In the genomic region with DNA sequence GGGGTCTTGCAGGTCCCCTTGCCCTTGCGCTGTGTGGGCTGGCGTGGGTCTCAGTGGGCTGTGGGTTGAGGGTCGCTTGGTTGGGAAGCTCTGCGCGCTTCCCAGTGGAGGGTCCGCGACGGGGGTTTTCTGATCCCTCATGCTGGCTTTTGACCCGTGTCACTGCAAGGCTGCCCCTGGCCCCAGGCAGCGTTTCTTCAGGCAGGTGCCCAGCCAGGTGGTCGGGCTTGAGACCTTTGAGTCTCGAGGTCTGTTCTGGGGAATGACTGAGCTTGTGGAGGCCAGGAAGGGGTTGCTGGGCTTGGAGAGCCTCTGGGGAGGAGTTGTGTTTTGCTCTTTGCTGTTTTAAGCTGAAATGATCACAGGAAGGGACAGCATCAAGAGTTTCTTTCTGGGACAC, we compare ENCODE assay signal across 9 cellular contexts. TPM values are rescaled to one million over a fixed set of nuclear protein-coding genes. Genes with fewer than 3 reads are reported as not detected.
DNase-seq lines count a peak whose midpoint lies in the region; ATAC-seq, FAIRE-seq and TF ChIP-seq lines count a peak whose summit lies in the region.
"Had no signal": no experiment of that assay in that cellular context is flagged by ENCODE, and none has a peak within 500 bp of the region (broad histone marks: within the 10 kb centered on the region; RNA-seq: fewer than 3 reads in every experiment).

No MANE protein-coding gene starts in this region.

- no peak overlapping the region for H3K18ac ChIP-seq in IMR-90 (ENCODE audit: low read depth, low read length)

- H3K14ac ChIP-seq in IMR-90 (replicated peaks; ENCODE audit: low read depth, low read length), result peak overlapping the region; percentile 52; the same call in 1 of the 2 replicates

- H3K4me1 ChIP-seq in IMR-90 (ENCODE audit: control insufficient read depth, insufficient read depth, low read length) (peaks cover 42% of the 10 kb centered on the region), astrocyte (ENCODE audit: insufficient read depth, low read length) (peaks cover 53% of the 10 kb centered on the region), spleen (peaks cover 87 to 96% (median 94%) of the 10 kb centered on the region in 6 donors)

- peaks cover 99% of the 10 kb centered on the region for H4K20me1 ChIP-seq in IMR-90 (ENCODE audit: insufficient read depth, low read length)
- H4K20me1 ChIP-seq in astrocyte (ENCODE audit: insufficient read depth, low read length), result peaks cover 98% of the 10 kb centered on the region

- no peak overlapping the region; the same call in 2 of the 3 replicates for H2BK15ac ChIP-seq in IMR-90 (ENCODE audit: low read depth, low read length)

- peak overlapping the region; percentile 62 for H3K27ac Mint-ChIP-seq in astrocyte (ENCODE audit: unreplicated experiment)
- peak overlapping the region; percentile 29 to 100 (median 98) for H3K27ac Mint-ChIP-seq in immature natural killer cell

- H3K9me3 Mint-ChIP-seq in astrocyte (ENCODE audit: unreplicated experiment), result no peaks in the 10 kb centered on the region
- peaks cover 0 to 3% (median 0%) of the 10 kb centered on the region in 6 donors for H3K9me3 Mint-ChIP-seq in immature natural killer cell

- POLR2A ChIA-PET in IMR-90 (lab: Charles Lee; ENCODE audit: unreplicated experiment), result no interaction called here

- no peak for TF ChIP-seq RAD21 in IMR-90 (IDR thresholded peaks at IDR 0.05; ENCODE audit: low read length)

- H4K8ac ChIP-seq in IMR-90 (ENCODE audit: low read depth in 2 of 2, low read length in 2 of 2), result no peak overlapping the region

- TF ChIP-seq CTCF in IMR-90 (conservative IDR thresholded peaks at IDR 0.05; ENCODE audit: low read depth, low read length), result no peak
- TF ChIP-seq CTCF in astrocyte (IDR thresholded peaks at IDR 0.05; ENCODE audit: insufficient read depth, low read depth, low read length), result no peak
- TF ChIP-seq CTCF in spleen (IDR thresholded peaks at IDR 0.05 in 8 of 11, conservative IDR thresholded peaks at IDR 0.05 in 3 of 11), result no peak

- TF ChIP-seq POLR2A in IMR-90 (IDR thresholded peaks at IDR 0.05; ENCODE audit: low read depth, low read length), result no peak
- no peak for TF ChIP-seq POLR2A in spleen (IDR thresholded peaks at IDR 0.05)

- H3K56ac ChIP-seq in IMR-90 (ENCODE audit: extremely low read depth, insufficient read depth, low read length), result no peak overlapping the region

- H2BK20ac ChIP-seq in IMR-90 (ENCODE audit: low read depth, low read length), result no peak overlapping the region

- BruUV-seq in IMR-90 (replicated peaks; lab: Mats Ljungman, UMichigan), result no TSS peak

- no peak overlapping the region for H2AK5ac ChIP-seq in IMR-90 (ENCODE audit: low read depth, low read length)

- H3K36me3 ChIP-seq in IMR-90 (ENCODE audit: control insufficient read depth, insufficient read depth, low read length) (peaks cover 6% of the 10 kb centered on the region; the same call in 1 of the 2 replicates), astrocyte (ENCODE audit: insufficient read depth, low read length) (no peaks in the 10 kb centered on the region), spleen (peaks cover 0 to 5% (median 0%) of the 10 kb centered on the region in 6 donors), H7 (replicated peaks; ENCODE audit: control insufficient read depth, insufficient read depth, low read length) (no peaks in the 10 kb centered on the region; the same call in 1 of the 2 replicates)

- peak overlapping the region; percentile 35 for H2AFZ ChIP-seq in IMR-90 (replicated peaks; ENCODE audit: low read length, poor library complexity)
- H2AFZ ChIP-seq in astrocyte (ENCODE audit: low read depth, low read length), result no peak overlapping the region

- H3K4me3 Mint-ChIP-seq in astrocyte (ENCODE audit: unreplicated experiment) (peak overlapping the region; percentile 67), immature natural killer cell (peak overlapping the region; percentile 45 to 91 (median 64))

- H3K23ac ChIP-seq in IMR-90 (ENCODE audit: low read depth, low read length), result peak overlapping the region; percentile 53; the same call in 1 of the 2 replicates

- intact Hi-C loops in IMR-90 (cut with micrococcal nuclease), result loop anchor here (5.0 kb wide), 1 partner anchor 44 kb away; no protein-coding TSS in a partner anchor
- intact Hi-C loops in spleen (cut with DNase I; ENCODE audit: low total_unique reads), result loop anchor here (10.0 kb wide), 1 partner anchor 61 kb away; no protein-coding TSS in a partner anchor

- H3K4me3 ChIP-seq in IMR-90 (ENCODE audit: insufficient read depth, low read depth, low read length), result no peak overlapping the region
- no peak overlapping the region for H3K4me3 ChIP-seq in astrocyte (ENCODE audit: insufficient read depth, low read depth, low read length)
- peak overlapping the region in 5 of 8 donors; percentile 17 to 90 (median 70) for H3K4me3 ChIP-seq in spleen
- H3K4me3 ChIP-seq in H7 (ENCODE audit: insufficient read depth, low read depth, low read length), result no peak overlapping the region

- peaks cover 13% of the 10 kb centered on the region for H3K9me1 ChIP-seq in IMR-90 (ENCODE audit: insufficient read depth, low read length)

- H3K4me2 ChIP-seq in IMR-90 (ENCODE audit: low read depth, low read length), result peak overlapping the region; percentile 58
- H3K4me2 ChIP-seq in astrocyte (ENCODE audit: low read length), result peak overlapping the region; percentile 95

- CTCF ChIA-PET in IMR-90 (lab: Yijun Ruan, JAX), result interaction anchor here (0.6 to 1.2 kb wide), 4 partner anchors 39 to 190 kb away, joined by 3 to 5 read pairs (median 4); partner anchors contain the start of gene FAAP20

- H3K9me3 ChIP-seq in IMR-90 (ENCODE audit: control insufficient read depth, insufficient read depth, low read length) (no peaks in the 10 kb centered on the region), astrocyte (ENCODE audit: insufficient read depth, low read depth, low read length) (no peaks in the 10 kb centered on the region), spleen (no peaks in the 10 kb centered on the region)

- peaks cover 0 to 24% of the 10 kb centered on the region in 2 experiments; a peak in 1 of 4 replicates for H3K79me1 ChIP-seq in IMR-90 (ENCODE audit: low read depth in 1 of 2, low read length in 2 of 2)

- no peak overlapping the region for H4K5ac ChIP-seq in IMR-90 (ENCODE audit: low read depth, low read length)

- FAIRE-seq in astrocyte (lab: Jason Lieb, UNC), result no peak

- H2AK9ac ChIP-seq in IMR-90 (replicated peaks; ENCODE audit: low read depth, low read length, poor library complexity), result peak overlapping the region; percentile 62

- in situ Hi-C loops in IMR-90 (cut with MboI; ENCODE audit: low sequenced_read_pairs), result loop anchor here (5.0 kb wide), 1 partner anchor 36 kb away; no protein-coding TSS in a partner anchor
- in situ Hi-C loops in KBM-7 (cut with MboI; ENCODE audit: low pct_unique_long_range_greater_than_20kb, low sequenced_read_pairs), result no loop called here

- H3K4me1 Mint-ChIP-seq in astrocyte (ENCODE audit: low read depth, unreplicated experiment), result peaks cover 38% of the 10 kb centered on the region
- H3K4me1 Mint-ChIP-seq in immature natural killer cell, result peaks cover 82 to 85% of the 10 kb centered on the region in 2 donors

- no peak for ATAC-seq in IMR-90 (ENCODE audit: low read depth)

- H4K91ac ChIP-seq in IMR-90 (ENCODE audit: insufficient read depth, low read depth, low read length), result no peak overlapping the region

- DNase-seq in IMR-90, result no peak
- no peak for DNase-seq in astrocyte (ENCODE audit: low read depth)
- DNase-seq in immature natural killer cell, result peak in 1 of 3 donors; percentile 7
- DNase-seq in spleen, result peak; percentile 80
- DNase-seq in H7, result no peak
- no peak for DNase-seq in KBM-7
- no peak for DNase-seq in DMS153 treated with DMSO at 0.1 percent for 48 hours (lab: John Stamatoyannopoulos, UW; ENCODE audit: unreplicated experiment)
- no peak for DNase-seq in NCI-H226
- DNase-seq: NCI-H2227 treated with DMSO at 0.1 percent for 48 hours had no signal

- peak overlapping the region; percentile 45; the same call in 1 of the 2 replicates for H3K4ac ChIP-seq in IMR-90 (ENCODE audit: low read depth, low read length)

- H3K36me3 Mint-ChIP-seq in astrocyte (ENCODE audit: low read depth, unreplicated experiment) (peaks cover 6% of the 10 kb centered on the region), immature natural killer cell (peaks cover 0 to 3% (median 0%) of the 10 kb centered on the region in 3 donors)

- H2BK5ac ChIP-seq in IMR-90 (ENCODE audit: low read depth, low read length, poor library complexity, severe bottlenecking), result peak overlapping the region; percentile 49

- dilution Hi-C loops in IMR-90 (cut with HindIII; ENCODE audit: low sequenced_read_pairs, unreplicated experiment), result no loop called here

- 0 out of 2 replicates have a peak overlapping the region, but pooled peaks have one; percentile 36 for H3K9ac ChIP-seq in IMR-90 (ENCODE audit: low read depth, low read length)
- peak overlapping the region; percentile 88 for H3K9ac ChIP-seq in astrocyte (ENCODE audit: low read length)

- no peak overlapping the region for H2BK120ac ChIP-seq in IMR-90 (ENCODE audit: low read depth, low read length)

- H3K27ac ChIP-seq in IMR-90 (ENCODE audit: insufficient read depth, low read length) (peak overlapping the region; percentile 74; the same call in 1 of the 2 replicates), astrocyte (ENCODE audit: low read depth, low read length) (peak overlapping the region; percentile 10), spleen (peak overlapping the region in 7 of 8 donors; percentile 79 to 99 (median 86))

- H3K79me2 ChIP-seq in astrocyte (ENCODE audit: insufficient read depth, low read length), result peaks cover 99% of the 10 kb centered on the region

- 51% methylated on average over 3 of the region's 12 CpGs; no CpG with 5 or more reads in 1 of the 2 experiments for WGBS in IMR-90 (ENCODE audit: extremely low coverage in 2 of 2, insufficient read length in 1 of 2), 2 experiments
- WGBS in spleen, 5 donors, result 47 to 72% (median 62%) methylated on average over 3 to 12 of the region's 12 CpGs

- H3K27me3 ChIP-seq in IMR-90 (ENCODE audit: control insufficient read depth, insufficient read depth, low read length) (no peaks in the 10 kb centered on the region), astrocyte (ENCODE audit: insufficient read depth, low read length) (no peaks in the 10 kb centered on the region), spleen (replicated peaks in 1 of 7) (no peaks in the 10 kb centered on the region), H7 (ENCODE audit: control insufficient read depth, insufficient read depth, low read length) (peaks cover 1% of the 10 kb centered on the region; the same call in 1 of the 2 replicates)

- no peaks in the 10 kb centered on the region for H3K27me3 Mint-ChIP-seq in astrocyte (ENCODE audit: low read depth, unreplicated experiment)
- H3K27me3 Mint-ChIP-seq in immature natural killer cell (ENCODE audit: low read depth in 3 of 3), result peaks cover 61 to 92% (median 89%) of the 10 kb centered on the region in 3 donors

RNA-seq across cellular contexts. Expression of gene SKI, which starts 5.3 kb away (rescaled TPM):
- 2.3 and 3.9 TPM in 2 replicates for total RNA-seq in IMR-90 (2012; rRNA removed)
- 20.1 and 20.8 TPM in 2 replicates for polyA plus RNA-seq in IMR-90 (2012; rRNA removed)
- polyA plus RNA-seq in IMR-90 (2012; cell fraction: cytosol; rRNA removed), result 13.7 and 20.7 TPM in 2 replicates
- 42.1 and 52.9 TPM in 2 replicates for polyA plus RNA-seq in IMR-90 (2012; cell fraction: nucleus; rRNA removed; ENCODE audit: low replicate concordance)
- 63.4 and 66.2 TPM in 2 replicates for total RNA-seq in astrocyte
- polyA plus RNA-seq in immature natural killer cell, result 1 to 10 TPM in 1 of 3 donors, under 1 TPM in 1, not detected in 1; 0.87 to 1.0 TPM
- total RNA-seq in spleen, result 10 to 100 TPM; 47.4 to 100.0 (median 64.0) TPM
- 10 to 100 TPM in 1 of 3 donors, 1 to 10 TPM in 2; 4.4 to 16.8 (median 6.5) TPM for polyA plus RNA-seq in spleen
- 29.2 and 29.9 TPM in 2 replicates for total RNA-seq in H7 (2014; rRNA removed; shearing (Covaris generic))

RNA-seq across cellular contexts. Expression of gene FAAP20, which starts 38.9 kb away (rescaled TPM):
- total RNA-seq in IMR-90 (2012; rRNA removed) (6.5 and 7.5 TPM in 2 replicates), astrocyte (114 and 124 TPM in 2 replicates), spleen (10 to 100 TPM; 20.6 to 64.0 (median 46.6) TPM)
- polyA plus RNA-seq in IMR-90 (2012; rRNA removed) (31.5 and 36.8 TPM in 2 replicates), immature natural killer cell (10 to 100 TPM; 56.7 to 99.6 (median 79.2) TPM), spleen (100 to 1,000 TPM in 1 of 3 donors, 10 to 100 TPM in 2; 66.8 to 113 (median 94.1) TPM)
- polyA plus RNA-seq in IMR-90 (2012; cell fraction: cytosol; rRNA removed), result 58.8 and 75.0 TPM in 2 replicates
- 59.9 and 123 TPM in 2 replicates for polyA plus RNA-seq in IMR-90 (2012; cell fraction: nucleus; rRNA removed; ENCODE audit: low replicate concordance)
- 60.5 and 69.9 TPM in 2 replicates for total RNA-seq in H7 (2014; rRNA removed; shearing (Covaris generic))

Comparison
In these comparisons a context has a peak if more than half of its experiments do, and no peak if none do; other contexts are left out.
1. H3K27ac ChIP-seq: peak in every context shown above with its lines; median percentile 86 in spleen; 74 in IMR-90; 10 in astrocyte.
2. H3K4me3 ChIP-seq: peak in spleen (5 of 8); none in IMR-90 (single experiment), astrocyte (single experiment) and H7 (single experiment).